ENCODE assay signal across 9 cellular contexts in the genomic region with DNA sequence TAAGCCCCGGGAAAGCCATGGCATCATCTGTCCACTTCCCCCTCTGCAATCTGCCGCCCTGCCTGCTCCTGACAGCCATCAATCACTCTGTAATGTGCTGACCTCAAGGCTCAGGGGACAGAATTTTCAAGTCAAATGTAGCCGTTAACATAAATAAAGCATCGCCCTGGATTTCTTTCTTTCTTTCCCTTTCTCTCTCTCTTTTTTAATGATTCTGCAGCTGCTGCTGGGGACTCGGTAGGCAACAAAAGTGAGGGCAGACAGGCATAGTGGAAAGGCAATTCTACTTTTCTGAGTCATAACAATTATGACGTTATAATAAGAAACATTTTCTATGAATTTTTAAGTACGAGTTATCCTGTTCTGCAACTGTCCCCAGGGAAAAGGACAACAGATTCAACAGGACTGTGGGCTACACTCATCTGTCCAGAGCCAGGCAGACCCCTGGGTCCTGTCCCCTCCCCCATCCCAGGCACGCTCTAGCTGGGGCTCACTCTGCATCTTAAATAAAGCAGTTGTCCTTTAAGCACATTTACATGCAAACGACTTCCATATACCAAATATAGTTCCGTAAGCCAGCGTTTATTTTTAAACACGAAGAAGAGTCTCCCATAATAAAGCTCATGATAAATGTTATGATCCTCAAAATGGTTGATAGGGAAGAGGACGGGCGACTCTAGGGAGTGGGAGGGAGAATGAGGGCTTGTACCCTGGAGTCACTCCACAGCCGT.
DNase-seq lines count a peak whose midpoint lies in the region; TF ChIP-seq lines count a peak whose summit lies in the region.
"Had no signal": no experiment of that assay in that cellular context is flagged by ENCODE, and none has a peak within 500 bp of the region (broad histone marks: within the 10 kb centered on the region; RNA-seq: fewer than 3 reads in every experiment).

No MANE protein-coding gene starts in this region.

- no peak for TF ChIP-seq CTCF in neural progenitor cell (IDR thresholded peaks at IDR 0.05)

- no peaks in the 10 kb centered on the region for H3K9me3 Mint-ChIP-seq in CD4-positive, alpha-beta memory T cell
- H3K9me3 Mint-ChIP-seq in neural progenitor cell = no peaks in the 10 kb centered on the region

- peak overlapping the region; percentile 47 for H3K4me2 ChIP-seq in neural progenitor cell

- H3K9me3 ChIP-seq in CD4-positive, alpha-beta memory T cell (ENCODE audit: control insufficient read depth in 1 of 2, low read length in 2 of 2) = no peaks in the 10 kb centered on the region
- no peaks in the 10 kb centered on the region for H3K9me3 ChIP-seq in neural progenitor cell (ENCODE audit: low read depth)

- intact Hi-C loops in CD4-positive, alpha-beta memory T cell (cut with micrococcal nuclease) = no loop called here

- peaks cover 100% of the 10 kb centered on the region for H3K79me2 ChIP-seq in neural progenitor cell (ENCODE audit: low read depth)

- H3K4me3 Mint-ChIP-seq in CD4-positive, alpha-beta memory T cell = no peak overlapping the region
- H3K4me3 Mint-ChIP-seq in neural progenitor cell = peak overlapping the region; percentile 10

- H3K27me3 Mint-ChIP-seq in CD4-positive, alpha-beta memory T cell = no peaks in the 10 kb centered on the region
- no peaks in the 10 kb centered on the region for H3K27me3 Mint-ChIP-seq in neural progenitor cell (ENCODE audit: insufficient read depth, low read depth)

- peak overlapping the region in 4 of 7 donors; percentile 4 to 75 (median 36) for H3K27ac Mint-ChIP-seq in CD4-positive, alpha-beta memory T cell
- peak overlapping the region; percentile 19 for H3K27ac Mint-ChIP-seq in neural progenitor cell

- H3K36me3 ChIP-seq in CD4-positive, alpha-beta memory T cell (ENCODE audit: insufficient read depth, low read length) = no peaks in the 10 kb centered on the region
- H3K36me3 ChIP-seq in neural progenitor cell = no peaks in the 10 kb centered on the region

- H3K27me3 ChIP-seq in CD4-positive, alpha-beta memory T cell (ENCODE audit: insufficient read depth, low read length) = no peaks in the 10 kb centered on the region
- no peaks in the 10 kb centered on the region for H3K27me3 ChIP-seq in neural progenitor cell

- DNase-seq in CD4-positive, alpha-beta memory T cell = no peak
- peak; percentile 55 for DNase-seq in LHCN-M2 (ENCODE audit: low read depth)
- DNase-seq in dermis blood vessel endothelial cell = peak; percentile 35
- no peak for DNase-seq in neural progenitor cell (ENCODE audit: low spot score)
- no peak for DNase-seq in epidermal melanocyte (ENCODE audit: insufficient read length, low spot score)
- DNase-seq in NCI-H187 (lab: John Stamatoyannopoulos, UW) = no peak
- DNase-seq in cerebellar cortex (ENCODE audit: low spot score) = no peak
- DNase-seq in mucosa of gallbladder (ENCODE audit: low spot score) = no peak
- DNase-seq: GF-D8 had no signal

- H3K4me3 ChIP-seq in CD4-positive, alpha-beta memory T cell (ENCODE audit: low read length in 2 of 2) = no peak overlapping the region
- no peak overlapping the region for H3K4me3 ChIP-seq in neural progenitor cell

- H3K4me1 Mint-ChIP-seq in CD4-positive, alpha-beta memory T cell = peaks cover 28 to 85% (median 54%) of the 10 kb centered on the region in 4 donors
- peaks cover 99% of the 10 kb centered on the region for H3K4me1 Mint-ChIP-seq in neural progenitor cell

- POLR2A ChIA-PET in CD4-positive, alpha-beta memory T cell (lab: Charles Lee; ENCODE audit: partially characterized antibody) = no interaction called here

- CTCF ChIA-PET in CD4-positive, alpha-beta memory T cell (lab: Charles Lee; ENCODE audit: partially characterized antibody) = interaction anchor here (1.4 kb wide), 1 partner anchor 172 kb away, joined by 3 read pairs; no protein-coding TSS in a partner anchor

- peaks cover 100% of the 10 kb centered on the region for H4K20me1 ChIP-seq in neural progenitor cell (ENCODE audit: low read depth)

- H3K9ac ChIP-seq in neural progenitor cell = no peak overlapping the region

- H3K4me1 ChIP-seq in CD4-positive, alpha-beta memory T cell (ENCODE audit: insufficient read depth, low read length) = peaks cover 24% of the 10 kb centered on the region
- H3K4me1 ChIP-seq in neural progenitor cell = peaks cover 91% of the 10 kb centered on the region

- H2AFZ ChIP-seq in neural progenitor cell (replicated peaks) = no peak overlapping the region

- peaks cover 0 to 3% of the 10 kb centered on the region in 2 donors for H3K36me3 Mint-ChIP-seq in CD4-positive, alpha-beta memory T cell
- H3K36me3 Mint-ChIP-seq in neural progenitor cell = no peaks in the 10 kb centered on the region

- peaks cover 44% of the 10 kb centered on the region for H3F3A ChIP-seq in neural progenitor cell (ENCODE audit: low read depth)

- H3K27ac ChIP-seq in CD4-positive, alpha-beta memory T cell (ENCODE audit: low read depth, low read length) = no peak overlapping the region
- no peak overlapping the region for H3K27ac ChIP-seq in neural progenitor cell

Comparison
In these comparisons a context has a peak if more than half of its experiments do, and no peak if none do; other contexts are left out.
1. DNase-seq: peak in LHCN-M2 (single experiment) and dermis blood vessel endothelial cell (single experiment); none in CD4-positive, alpha-beta memory T cell (0 of 5), neural progenitor cell (single experiment), epidermal melanocyte (single experiment), NCI-H187 (0 of 2), cerebellar cortex (single experiment) and mucosa of gallbladder (single experiment).